In genomic region chr21:42807293-42807895, GRCh38 we compare ENCODE assay signal across 7 cellular contexts.
DNase-seq lines count a peak whose midpoint lies in the region; FAIRE-seq and TF ChIP-seq lines count a peak whose summit lies in the region.
"Not testable (repeated sequence)": the region's sequence is repeated elsewhere in the genome, so short reads cannot be mapped to it uniquely, and the experiment has no call there.

No MANE protein-coding gene starts in this region.

- not testable (repeated sequence) for H3K9me3 ChIP-seq in HUES48 (ENCODE audit: control insufficient read depth, insufficient read depth, low read length); H1 (ENCODE audit: insufficient read depth in 2 of 2, low read depth in 1 of 2, low read length in 1 of 2); hepatocyte (ENCODE audit: low read depth); trophoblast cell (ENCODE audit: insufficient read depth, low read depth, low read length)

- H2BK20ac ChIP-seq in H1 (ENCODE audit: low read length): not testable (repeated sequence)

- not testable (repeated sequence) for H2AFZ ChIP-seq in H1 (ENCODE audit: low read length); hepatocyte; trophoblast cell (ENCODE audit: insufficient read depth, low read length, poor library complexity)

- POLR2A ChIA-PET in H1 (lab: Charles Lee; ENCODE audit: partially characterized antibody): interaction anchor here (0.6 to 2.2 kb wide), 10 partner anchors 11 to 96 kb away, joined by 3 to 12 read pairs (median 5); no protein-coding TSS in a partner anchor

- CTCF ChIA-PET in H1 (lab: Charles Lee; ENCODE audit: partially characterized antibody): interaction anchor here (0.6 to 1.9 kb wide), 6 partner anchors 9 to 214 kb away, joined by 3 to 11 read pairs (median 4); no protein-coding TSS in a partner anchor

- not testable (repeated sequence) for H4K8ac ChIP-seq in H1 (ENCODE audit: extremely low read depth, insufficient read depth, low read length); mesendoderm (ENCODE audit: low read depth, low read length)
- peak overlapping the region; percentile 64 for H4K8ac ChIP-seq in trophoblast cell (ENCODE audit: low read depth, low read length)

- not testable (repeated sequence) for H2AK5ac ChIP-seq in H1 (ENCODE audit: low read depth, low read length); trophoblast cell (ENCODE audit: low read length)
- H2AK5ac ChIP-seq in mesendoderm (ENCODE audit: low read length): peak overlapping the region; percentile 87

- H2BK15ac ChIP-seq in H1 (ENCODE audit: low read length); mesendoderm (replicated peaks; ENCODE audit: low read depth): not testable (repeated sequence)

- H3K27ac ChIP-seq in HUES48 (ENCODE audit: low read depth, low read length) (peak overlapping the region; percentile 93), hepatocyte (peak overlapping the region; percentile 58), mesendoderm (ENCODE audit: low read depth, low read length) (peak overlapping the region; percentile 100), trophoblast cell (ENCODE audit: low read depth, low read length) (peak overlapping the region; percentile 76)
- not testable (repeated sequence) for H3K27ac ChIP-seq in H1 (ENCODE audit: low read depth, low read length)

- 88% methylated on average over 16 of the region's 16 CpGs; no CpG with 5 or more reads in 1 of the 2 experiments for WGBS in H1 (ENCODE audit: extremely low coverage in 1 of 2, insufficient coverage in 1 of 2, insufficient read length in 1 of 2, insufficient replicate concordance in 2 of 2, low coverage in 1 of 2, low lambda C conversion rate in 2 of 2, missing lambda C conversion rate in 1 of 2), 2 experiments
- 25% methylated on average over 16 of the region's 16 CpGs for WGBS in hepatocyte (ENCODE audit: low lambda C conversion rate, missing lambda C conversion rate)
- no CpG with 5 or more reads among the region's 16 CpGs for WGBS in mesendoderm (ENCODE audit: extremely low coverage, insufficient coverage, low lambda C conversion rate)
- no CpG with 5 or more reads among the region's 16 CpGs for WGBS in trophoblast cell (ENCODE audit: extremely low coverage, insufficient coverage, insufficient read length)

- not testable (repeated sequence) for H4K20me1 ChIP-seq in H1 (replicated peaks in 1 of 2; ENCODE audit: control insufficient read depth in 1 of 2, insufficient read depth in 2 of 2, low read length in 2 of 2); hepatocyte (ENCODE audit: insufficient read depth, poor library complexity, severe bottlenecking)

- H3K4me2 ChIP-seq in H1 (ENCODE audit: insufficient read depth in 1 of 2, low read depth in 2 of 2, low read length in 2 of 2); mesendoderm (ENCODE audit: low read length): not testable (repeated sequence)
- peak overlapping the region; percentile 66 for H3K4me2 ChIP-seq in hepatocyte
- H3K4me2 ChIP-seq in trophoblast cell (ENCODE audit: low read length): peak overlapping the region; percentile 23

- not testable (repeated sequence) for TF ChIP-seq RAD21 in H1 (IDR thresholded peaks at IDR 0.05 in 1 of 2, conservative IDR thresholded peaks at IDR 0.05 in 1 of 2; ENCODE audit: low read depth in 2 of 2, low read length in 2 of 2)

- not testable (repeated sequence) for H4K91ac ChIP-seq in H1 (replicated peaks; ENCODE audit: insufficient read length, low read length)
- H4K91ac ChIP-seq in trophoblast cell (ENCODE audit: low read depth, low read length): peak overlapping the region; percentile 97

- H4K12ac ChIP-seq in trophoblast cell (ENCODE audit: low read depth, low read length): not testable (repeated sequence)

- not testable (repeated sequence) for H3K9me2 ChIP-seq in hepatocyte (replicated peaks; ENCODE audit: insufficient read depth)

- not testable (repeated sequence) for TF ChIP-seq EP300 in H1 (IDR thresholded peaks at IDR 0.05; ENCODE audit: borderline replicate concordance in 1 of 2, low read depth in 2 of 2, low read length in 2 of 2)

- peaks cover 27% of the 10 kb centered on the region for H3K4me1 ChIP-seq in HUES48 (ENCODE audit: control insufficient read depth, insufficient read depth, low read length)
- peaks cover 0 to 14% (median 4%) of the 10 kb centered on the region in 4 experiments; a peak in 5 of 7 replicates for H3K4me1 ChIP-seq in H1 (replicated peaks in 1 of 4; ENCODE audit: control insufficient read depth in 3 of 4, insufficient read depth in 4 of 4, low read length in 3 of 4)
- H3K4me1 ChIP-seq in hepatocyte (ENCODE audit: insufficient read depth): not testable (repeated sequence)
- H3K4me1 ChIP-seq in mesendoderm (ENCODE audit: control insufficient read depth, low read depth, low read length): peaks cover 12% of the 10 kb centered on the region
- peaks cover 24 to 25% of the 10 kb centered on the region in 2 experiments for H3K4me1 ChIP-seq in trophoblast cell (ENCODE audit: control insufficient read depth in 1 of 2, insufficient read depth in 2 of 2, low read length in 2 of 2)

- H3K36me3 ChIP-seq in HUES48 (ENCODE audit: control insufficient read depth, insufficient read depth, low read length); H1 (ENCODE audit: control insufficient read depth in 2 of 4, insufficient read depth in 4 of 4, low read length in 3 of 4); hepatocyte (replicated peaks; ENCODE audit: insufficient read depth, low read depth); mesendoderm (ENCODE audit: control insufficient read depth, insufficient read depth, low read length); trophoblast cell (ENCODE audit: control insufficient read depth in 1 of 2, insufficient read depth in 2 of 2, low read length in 2 of 2): not testable (repeated sequence)

- H3K9ac ChIP-seq in HUES48 (ENCODE audit: low read depth, low read length); H1 (replicated peaks in 1 of 4; ENCODE audit: extremely low read depth in 1 of 4, low read depth in 3 of 4, low read length in 3 of 4); trophoblast cell (ENCODE audit: low read length): not testable (repeated sequence)
- H3K9ac ChIP-seq in mesendoderm (ENCODE audit: low read length): peak overlapping the region; percentile 54

- not testable (repeated sequence) for H3K27me3 ChIP-seq in HUES48 (ENCODE audit: control insufficient read depth, insufficient read depth, low read length); H1 (replicated peaks in 1 of 4; ENCODE audit: control insufficient read depth in 3 of 4, extremely low read depth in 1 of 4, insufficient read depth in 3 of 4, low read length in 3 of 4); hepatocyte; mesendoderm (ENCODE audit: insufficient read depth, low read length, poor library complexity); trophoblast cell (ENCODE audit: insufficient read depth, low read length)

- H3K18ac ChIP-seq in H1 (ENCODE audit: extremely low read depth, low read length) (peak overlapping the region; percentile 4; the same call in 1 of the 2 replicates), mesendoderm (ENCODE audit: low read length) (peak overlapping the region; percentile 98)
- H3K18ac ChIP-seq in trophoblast cell (ENCODE audit: low read length): not testable (repeated sequence)

- H2BK120ac ChIP-seq in H1 (replicated peaks; ENCODE audit: low read depth, low read length): not testable (repeated sequence)
- H2BK120ac ChIP-seq in mesendoderm (ENCODE audit: low read depth, low read length): peak overlapping the region; percentile 99
- H2BK120ac ChIP-seq in trophoblast cell (ENCODE audit: insufficient read depth, low read length, poor library complexity): peak overlapping the region; percentile 89

- DNase-seq in GF-D8 (lab: John Stamatoyannopoulos, UW) (peak; percentile 21), H1 (ENCODE audit: low read depth in 1 of 2, low spot score in 2 of 2) (peak in 1 of 2 experiments; percentile 38), mesendoderm (peak; percentile 49), trophoblast cell (peak in 1 of 2 donors; percentile 43)
- DNase-seq in activated CD8-positive, alpha-beta memory T cell treated with anti-CD3 and anti-CD28 coated beads for 24 hours: peak; percentile 37
- not testable (repeated sequence) for DNase-seq in hepatocyte (ENCODE audit: low spot score)

- not testable (repeated sequence) for H3K4ac ChIP-seq in H1 (replicated peaks; ENCODE audit: insufficient read length, low read depth, low read length)
- peak overlapping the region; percentile 100 for H3K4ac ChIP-seq in mesendoderm (ENCODE audit: low read depth, low read length)
- H3K4ac ChIP-seq in trophoblast cell (ENCODE audit: low read depth, low read length): peak overlapping the region; percentile 63

- H3K4me3 ChIP-seq in HUES48 (ENCODE audit: low read depth, low read length); H1 (ENCODE audit: extremely low read depth in 1 of 4, insufficient read depth in 2 of 4, low read depth in 3 of 4, low read length in 4 of 4); hepatocyte; mesendoderm (ENCODE audit: low read length); trophoblast cell (ENCODE audit: low read depth, low read length): not testable (repeated sequence)

- not testable (repeated sequence) for H2BK12ac ChIP-seq in H1 (ENCODE audit: low read depth, low read length)
- peak overlapping the region; percentile 100 for H2BK12ac ChIP-seq in trophoblast cell (ENCODE audit: low read length)

- not testable (repeated sequence) for TF ChIP-seq POLR2A in H1 (IDR thresholded peaks at IDR 0.05; ENCODE audit: control extremely low read depth in 1 of 2, low read depth in 2 of 2, low read length in 2 of 2)

- not testable (repeated sequence) for H3K23me2 ChIP-seq in H1 (ENCODE audit: low read depth, low read length)

- FAIRE-seq in H1 (lab: Jason Lieb, UNC): not testable (repeated sequence)

- not testable (repeated sequence) for H2BK5ac ChIP-seq in H1 (ENCODE audit: low read depth, low read length)
- H2BK5ac ChIP-seq in mesendoderm (ENCODE audit: low read length): peak overlapping the region; percentile 99
- peak overlapping the region; percentile 92 for H2BK5ac ChIP-seq in trophoblast cell (ENCODE audit: low read depth, low read length, poor library complexity)

- not testable (repeated sequence) for H3K79me1 ChIP-seq in H1 (ENCODE audit: low read depth, low read length); mesendoderm (ENCODE audit: low read length)
- H3K79me1 ChIP-seq in trophoblast cell (ENCODE audit: low read length): peaks cover 29% of the 10 kb centered on the region

- TF ChIP-seq CTCF in H1 (IDR thresholded peaks at IDR 0.05; ENCODE audit: control extremely low read depth in 1 of 3, insufficient read depth in 1 of 3, low read depth in 1 of 3, low read length in 3 of 3); hepatocyte (IDR thresholded peaks at IDR 0.05; ENCODE audit: poor library complexity): not testable (repeated sequence)

- not testable (repeated sequence) for H3K56ac ChIP-seq in H1 (replicated peaks; ENCODE audit: insufficient read length, low read depth, low read length)
- peak overlapping the region; percentile 91 for H3K56ac ChIP-seq in mesendoderm (ENCODE audit: low read length)

- not testable (repeated sequence) for H3K79me2 ChIP-seq in H1 (ENCODE audit: control insufficient read depth in 1 of 2, insufficient read depth in 2 of 2, low read length in 2 of 2); hepatocyte; mesendoderm (ENCODE audit: control insufficient read depth, insufficient read depth, low read length); trophoblast cell (ENCODE audit: control insufficient read depth, insufficient read depth, low read length, poor library complexity)

- H3K23ac ChIP-seq in H1 (ENCODE audit: insufficient read length); mesendoderm (ENCODE audit: low read length); trophoblast cell (ENCODE audit: low read length): not testable (repeated sequence)

- not testable (repeated sequence) for H3K14ac ChIP-seq in H1 (ENCODE audit: insufficient read length)
- peak overlapping the region; percentile 71 for H3K14ac ChIP-seq in trophoblast cell (ENCODE audit: low read length)

- H4K5ac ChIP-seq in H1 (ENCODE audit: insufficient read length, low read depth, low read length): not testable (repeated sequence)
- peak overlapping the region; percentile 75 for H4K5ac ChIP-seq in mesendoderm (ENCODE audit: low read length)
